15 cellular contexts compared by ENCODE assay signal in genomic region chr1:221343106-221343505, GRCh38.
DNase-seq lines count a peak whose midpoint lies in the region; ATAC-seq lines count a peak whose summit lies in the region.
"Had no signal": no experiment of that assay in that cellular context is flagged by ENCODE, and none has a peak within 500 bp of the region (broad histone marks: within the 10 kb centered on the region; RNA-seq: fewer than 3 reads in every experiment).

No MANE protein-coding gene starts in this region.

- no peak for ATAC-seq in GM19351 (IDR thresholded peaks at IDR 0.05; ENCODE audit: unreplicated experiment)

- DNase-seq in NCI-H446 treated with DMSO at 0.1 percent for 48 hours (lab: John Stamatoyannopoulos, UW) (peak; percentile 22), fibroblast of gingiva (ENCODE audit: low read depth) (peak; percentile 72), NOMO-1 treated with dmso at 0.1 percent for 144 hours (lab: John Stamatoyannopoulos, UW; ENCODE audit: unreplicated experiment) (no peak), NCI-H1694 (lab: John Stamatoyannopoulos, UW) (no peak)
- DNase-seq: 8988T; ACHN; BE2C; C1 segment of cervical spinal cord; CD4-positive, alpha-beta memory T cell; CD4-positive, CD25-positive, alpha-beta regulatory T cell; CD8-positive, alpha-beta memory T cell; COR-L47; DMS79 treated with DMSO at 0.1 percent for 48 hours; GF-D8 had no signal

Comparison
In these comparisons a context has a peak if more than half of its experiments do, and no peak if none do; other contexts are left out.
1. DNase-seq: peak in NCI-H446 treated with DMSO at 0.1 percent for 48 hours (single experiment) and fibroblast of gingiva (single experiment); none in NOMO-1 treated with dmso at 0.1 percent for 144 hours (single experiment) and NCI-H1694 (single experiment).